ENCODE assay signal across 8 cellular contexts in genomic region chr9:137303031-137303892, GRCh38. TPM values are rescaled to one million over a fixed set of nuclear protein-coding genes. Genes with fewer than 3 reads are reported as not detected.
A peak's percentile ranks its signal among the peaks of the same experiment; 100 is the strongest.
DNase-seq lines count a peak whose midpoint lies in the region; ATAC-seq and TF ChIP-seq lines count a peak whose summit lies in the region.
"Had no signal": no experiment of that assay in that cellular context is flagged by ENCODE, and none has a peak within 500 bp of the region (broad histone marks: within the 10 kb centered on the region; RNA-seq: fewer than 3 reads in every experiment).

No MANE protein-coding gene starts in this region.

- ATAC-seq in HG03095 (IDR thresholded peaks at IDR 0.05; ENCODE audit: unreplicated experiment) (no peak), GM18519 (IDR thresholded peaks at IDR 0.05; ENCODE audit: low FRiP score, unreplicated experiment) (no peak)

- DNase-seq in H7: peak; percentile 80
- no peak for DNase-seq in RWPE1 (ENCODE audit: low spot score)
- no peak for DNase-seq in right atrium auricular region (ENCODE audit: low spot score)
- DNase-seq in skeletal muscle cell (ENCODE audit: low read depth): no peak
- no peak for DNase-seq in GF-D8 (lab: John Stamatoyannopoulos, UW)
- DNase-seq: erythroblast had no signal

- POLR2A ChIA-PET in RWPE1 (lab: Yijun Ruan, JAX; ENCODE audit: low non-redundant PET): interaction anchor here (1.1 to 1.3 kb wide), 2 partner anchors 10 to 120 kb away, joined by 3 to 4 read pairs; partner anchors contain the start of gene EXD3

- TF ChIP-seq CTCF in RWPE1 (conservative IDR thresholded peaks at IDR 0.05; ENCODE audit: low read depth): no peak
- TF ChIP-seq CTCF in right atrium auricular region (IDR thresholded peaks at IDR 0.05): no peak

- peaks cover 0 to 89% of the 10 kb centered on the region in 2 donors for H3K4me1 ChIP-seq in right atrium auricular region

- no peaks in the 10 kb centered on the region for H3K36me3 ChIP-seq in H7 (replicated peaks; ENCODE audit: control insufficient read depth, insufficient read depth, low read length)
- H3K36me3 ChIP-seq in right atrium auricular region: no peaks in the 10 kb centered on the region

- peaks cover 11% of the 10 kb centered on the region for H3K27me3 ChIP-seq in H7 (ENCODE audit: control insufficient read depth, insufficient read depth, low read length)
- H3K27me3 ChIP-seq in right atrium auricular region: peaks cover 0 to 4% of the 10 kb centered on the region in 2 donors

- peak overlapping the region; percentile 58 for H3K4me3 ChIP-seq in H7 (ENCODE audit: insufficient read depth, low read depth, low read length)
- H3K4me3 ChIP-seq in right atrium auricular region: peak overlapping the region; percentile 46 to 58
- peak overlapping the region; percentile 47 for H3K4me3 ChIP-seq in skeletal muscle cell (ENCODE audit: low read depth, low read length)

- H3K27ac ChIP-seq in RWPE1 (peak overlapping the region; percentile 92), right atrium auricular region (peak overlapping the region; percentile 69 to 71)

- CTCF ChIA-PET in RWPE1 (lab: Yijun Ruan, JAX): interaction anchor here (0.5 to 2.8 kb wide), 21 partner anchors 8 to 317 kb away, joined by 3 to 13 read pairs (median 4); partner anchors contain the start of genes EXD3, RNF224 and TOR4A

- H3K9me3 ChIP-seq in right atrium auricular region: no peaks in the 10 kb centered on the region

RNA-seq across cellular contexts. Expression of gene NRARP, which starts 1.2 kb away (rescaled TPM):
- total RNA-seq in H7 (2014; rRNA removed; shearing (Covaris generic)): 27.7 and 34.8 TPM in 2 replicates
- total RNA-seq in right atrium auricular region: 10 to 100 TPM in 1 of 2 donors, 1 to 10 TPM in 1; 5.6 to 13.3 TPM

RNA-seq across cellular contexts. Expression of gene TOR4A, which starts 25.7 kb away (rescaled TPM):
- total RNA-seq in H7 (2014; rRNA removed; shearing (Covaris generic)): 21.3 and 23.2 TPM in 2 replicates
- 10 to 100 TPM in 1 of 2 donors, 1 to 10 TPM in 1; 9.4 to 16.8 TPM for total RNA-seq in right atrium auricular region

RNA-seq across cellular contexts. Expression of gene NELFB, which starts 48.1 kb away (rescaled TPM):
- total RNA-seq in H7 (2014; rRNA removed; shearing (Covaris generic)): 112 and 121 TPM in 2 replicates
- total RNA-seq in right atrium auricular region: 10 to 100 TPM; 30.0 to 38.0 TPM

RNA-seq across cellular contexts. Expression of gene STPG3, which starts 52.2 kb away (rescaled TPM):
- not detected in 2 replicates for total RNA-seq in H7 (2014; rRNA removed; shearing (Covaris generic))
- not detected for total RNA-seq in right atrium auricular region
